9 cellular contexts compared by ENCODE assay signal in the genomic region with DNA sequence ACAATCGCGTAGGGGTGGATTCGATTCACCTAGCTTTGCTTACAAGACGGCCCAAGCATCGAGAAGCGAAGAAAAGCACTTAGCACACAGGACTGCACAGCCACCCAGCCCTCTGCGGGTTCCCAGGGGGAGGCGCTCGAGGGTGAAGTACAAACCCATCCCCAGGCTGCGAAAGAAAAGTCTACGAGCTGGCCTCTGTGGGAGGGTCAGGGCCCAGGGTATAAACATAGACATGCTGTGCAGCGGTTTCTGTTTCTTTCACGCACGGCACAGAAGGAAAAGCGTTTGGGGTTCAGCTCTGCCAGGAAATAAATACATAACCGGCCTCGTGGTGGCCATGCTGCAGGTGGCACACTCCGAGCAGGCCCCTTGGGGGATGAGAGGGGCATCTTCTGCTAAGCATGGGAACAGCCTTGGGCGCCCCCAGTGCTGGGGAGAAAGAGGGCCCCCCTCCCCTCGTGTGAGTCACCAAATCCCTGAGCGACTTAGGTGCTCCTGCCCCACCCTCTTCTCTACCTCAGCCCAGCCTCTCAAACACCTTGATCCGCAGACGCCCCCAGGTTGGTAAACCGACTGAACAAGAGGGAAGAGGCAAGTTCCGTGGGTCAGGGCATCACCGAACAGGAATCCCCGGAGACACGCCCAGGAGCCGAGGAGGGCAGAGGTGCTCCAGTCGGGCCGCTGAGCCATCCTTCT.
DNase-seq lines count a peak whose midpoint lies in the region; ATAC-seq, FAIRE-seq and TF ChIP-seq lines count a peak whose summit lies in the region.
"Had no signal": no experiment of that assay in that cellular context is flagged by ENCODE, and none has a peak within 500 bp of the region (broad histone marks: within the 10 kb centered on the region; RNA-seq: fewer than 3 reads in every experiment).

No MANE protein-coding gene starts in this region.

- no peaks in the 10 kb centered on the region for H3K27me3 ChIP-seq in OCI-LY1 (ENCODE audit: insufficient read depth, low read length)

- H3K4me2 ChIP-seq in OCI-LY1 (ENCODE audit: low read length): peak overlapping the region; percentile 63

- H3K9me2 ChIP-seq in OCI-LY1 (ENCODE audit: low read depth, low read length): no peaks in the 10 kb centered on the region

- H3K79me2 ChIP-seq in OCI-LY1 (ENCODE audit: insufficient read depth, low read length): no peaks in the 10 kb centered on the region

- no peaks in the 10 kb centered on the region for H3K9me3 Mint-ChIP-seq in activated naive CD4-positive, alpha-beta T cell treated with anti-CD3 and anti-CD28 coated beads, Interleukin-2, amount 10 ng/mL, durations not matched to agents 7 days and 5 days

- H3K4me3 ChIP-seq in OCI-LY1 (ENCODE audit: low read depth, low read length, poor library complexity, severe bottlenecking): peak overlapping the region; percentile 50

- peaks cover 34% of the 10 kb centered on the region for H3K36me3 Mint-ChIP-seq in activated naive CD4-positive, alpha-beta T cell treated with anti-CD3 and anti-CD28 coated beads, Interleukin-2, amount 10 ng/mL, durations not matched to agents 7 days and 5 days

- peaks cover 19% of the 10 kb centered on the region for H3K36me3 ChIP-seq in OCI-LY1 (ENCODE audit: insufficient read depth, low read length)

- TF ChIP-seq CTCF in GM12873 (IDR thresholded peaks at IDR 0.05; ENCODE audit: insufficient read depth, low read depth, low read length, missing control alignments): peak; percentile 79
- peak; percentile 75 for TF ChIP-seq CTCF in OCI-LY1 (IDR thresholded peaks at IDR 0.05; ENCODE audit: low read length)
- no peak for TF ChIP-seq CTCF in D721Med (IDR thresholded peaks at IDR 0.05; ENCODE audit: insufficient read depth, missing control alignments)

- H3K9me3 ChIP-seq in OCI-LY1 (ENCODE audit: low read length): no peaks in the 10 kb centered on the region

- FAIRE-seq in D721Med (lab: Jason Lieb, UNC): no peak
- FAIRE-seq: endometrium had no signal

- peaks cover 32% of the 10 kb centered on the region for H3K4me1 ChIP-seq in OCI-LY1 (ENCODE audit: insufficient read depth, low read length, severe bottlenecking)

- peak overlapping the region; percentile 16 for H3K27ac ChIP-seq in OCI-LY1 (ENCODE audit: low read depth, low read length, poor library complexity, severe bottlenecking)

- no peaks in the 10 kb centered on the region for H4K20me1 ChIP-seq in OCI-LY1 (ENCODE audit: insufficient read depth, low read length)

- peak; percentile 88 for DNase-seq in activated naive CD4-positive, alpha-beta T cell treated with anti-CD3 and anti-CD28 coated beads, Interleukin-2, amount 10 ng/mL, durations not matched to agents 7 days and 5 days
- DNase-seq in stimulated activated CD4-positive, alpha-beta T cell treated with anti-CD3 and anti-CD28 coated beads, Interleukin-4, amount 100 ng/mL, for 48 hours (ENCODE audit: low read depth in 2 of 2): peak; percentile 59 to 71
- no peak for DNase-seq in HT-29 (ENCODE audit: low spot score)
- no peak for DNase-seq in left lobe of liver (ENCODE audit: low spot score)
- no peak for DNase-seq in D721Med (ENCODE audit: insufficient read length, low spot score)

- H3F3A ChIP-seq in OCI-LY1 (ENCODE audit: insufficient read depth, low read length): no peaks in the 10 kb centered on the region

- H3K4me3 Mint-ChIP-seq in activated naive CD4-positive, alpha-beta T cell treated with anti-CD3 and anti-CD28 coated beads, Interleukin-2, amount 10 ng/mL, durations not matched to agents 7 days and 5 days: peak overlapping the region; percentile 62

- H3K27me3 Mint-ChIP-seq in activated naive CD4-positive, alpha-beta T cell treated with anti-CD3 and anti-CD28 coated beads, Interleukin-2, amount 10 ng/mL, durations not matched to agents 7 days and 5 days: no peaks in the 10 kb centered on the region

- CTCF ChIA-PET in activated naive CD4-positive, alpha-beta T cell treated with anti-CD3 and anti-CD28 coated beads, Interleukin-2, amount 10 ng/mL, durations not matched to agents 7 days and 5 days (lab: Charles Lee): interaction anchor here (0.6 to 5.0 kb wide), 31 partner anchors 9 to 533 kb away, joined by 3 to 138 read pairs (median 5); a partner anchor contains a TSS

- H3K4me1 Mint-ChIP-seq in activated naive CD4-positive, alpha-beta T cell treated with anti-CD3 and anti-CD28 coated beads, Interleukin-2, amount 10 ng/mL, durations not matched to agents 7 days and 5 days: peaks cover 53% of the 10 kb centered on the region

- peak; percentile 87 for ATAC-seq in HG02571 (IDR thresholded peaks at IDR 0.05; ENCODE audit: unreplicated experiment)
- no peak for ATAC-seq in left lobe of liver

- H3K27ac Mint-ChIP-seq in activated naive CD4-positive, alpha-beta T cell treated with anti-CD3 and anti-CD28 coated beads, Interleukin-2, amount 10 ng/mL, durations not matched to agents 7 days and 5 days: peak overlapping the region; percentile 92

- H2AFZ ChIP-seq in OCI-LY1 (ENCODE audit: low read length): no peak overlapping the region

- H3K9ac ChIP-seq in OCI-LY1 (ENCODE audit: low read length): peak overlapping the region; percentile 20; the same call in 1 of the 2 replicates

Comparison
In these comparisons a context has a peak if more than half of its experiments do, and no peak if none do; other contexts are left out.
1. DNase-seq: peak in activated naive CD4-positive, alpha-beta T cell treated with anti-CD3 and anti-CD28 coated beads, Interleukin-2, amount 10 ng/mL, durations not matched to agents 7 days and 5 days (single experiment) and stimulated activated CD4-positive, alpha-beta T cell treated with anti-CD3 and anti-CD28 coated beads, Interleukin-4, amount 100 ng/mL, for 48 hours (2 of 2); none in HT-29 (single experiment), left lobe of liver (single experiment) and D721Med (single experiment).